In the genomic region with DNA sequence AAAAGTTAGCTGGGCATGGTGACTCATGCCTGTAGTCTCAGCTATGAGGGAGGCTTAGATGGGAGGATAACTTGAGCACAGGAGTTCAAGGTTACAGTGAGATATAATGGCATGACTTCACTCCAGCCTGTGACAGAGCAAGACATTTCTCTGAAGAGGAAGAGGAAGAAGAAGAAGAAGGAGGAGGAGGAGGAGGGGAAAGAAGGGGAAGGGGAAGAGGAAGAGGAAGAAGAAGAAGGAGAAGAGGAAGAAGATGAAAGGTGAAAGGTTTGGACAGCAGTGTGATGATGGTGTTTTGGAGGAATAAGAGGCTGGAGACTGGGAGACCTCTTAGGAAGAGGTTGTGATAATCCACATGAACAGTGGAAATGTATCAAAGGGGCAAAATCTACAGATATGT, we compare ENCODE assay signal across 23 cellular contexts.
"Had no signal": no experiment of that assay in that cellular context is flagged by ENCODE, and none has a peak within 500 bp of the region (broad histone marks: within the 10 kb centered on the region; RNA-seq: fewer than 3 reads in every experiment).

No MANE protein-coding gene starts in this region.

- FAIRE-seq: RCC 7860 had no signal

- H3K36me3 ChIP-seq: SJSA1 had no signal

- DNase-seq: Karpas-422, KG1, MM.1S, NCI-H1092, NCI-H1105 treated with DMSO at 0.1 percent for 48 hours, NCI-H1417 treated with DMSO at 0.1 percent for 48 hours, NCI-H146, NCI-H1694 treated with DMSO at 0.1 percent for 48 hours, NCI-H1930, NCI-H2081, NCI-H2107, NCI-H2227 treated with DMSO at 0.1 percent for 48 hours, NCI-H446, NCI-H510A, NCI-H524 treated with DMSO at 0.1 percent for 48 hours, NCI-H69, NCI-H774, Right ventricle myocardium superior, RPMI8226, SIG-M5 had no signal

- H3K27me3 ChIP-seq: SJSA1 had no signal

- H3K27ac ChIP-seq: SJSA1, SK-N-MC had no signal

- H3K4me3 ChIP-seq: SJSA1, SK-N-MC had no signal

- H3K9me3 ChIP-seq: SJSA1 had no signal

- H3K4me1 ChIP-seq: SJSA1 had no signal
